ENCODE assay signal across 8 cellular contexts in genomic region chr19:49677901-49678674, GRCh38. TPM values are rescaled to one million over a fixed set of nuclear protein-coding genes. Genes with fewer than 3 reads are reported as not detected.
DNase-seq lines count a peak whose midpoint lies in the region; ATAC-seq, FAIRE-seq and TF ChIP-seq lines count a peak whose summit lies in the region.

No MANE protein-coding gene starts in this region.

- no peaks in the 10 kb centered on the region for H3K9me3 Mint-ChIP-seq in astrocyte (ENCODE audit: unreplicated experiment)

- H3K79me2 ChIP-seq in astrocyte (ENCODE audit: insufficient read depth, low read length) = peaks cover 53% of the 10 kb centered on the region

- H3K27ac Mint-ChIP-seq in astrocyte (ENCODE audit: unreplicated experiment) = peak overlapping the region; percentile 88

- peaks cover 8% of the 10 kb centered on the region for H3K36me3 ChIP-seq in astrocyte (ENCODE audit: insufficient read depth, low read length)
- peaks cover 26% of the 10 kb centered on the region for H3K36me3 ChIP-seq in iPS-15b (ENCODE audit: control insufficient read depth, insufficient read depth, low read length)
- peaks cover 11 to 18% (median 11%) of the 10 kb centered on the region in 3 donors for H3K36me3 ChIP-seq in skeletal muscle tissue (ENCODE audit: control insufficient read depth in 3 of 3, insufficient read depth in 3 of 3, low read length in 3 of 3)

- H3K9me3 ChIP-seq in astrocyte (ENCODE audit: insufficient read depth, low read depth, low read length) (no peaks in the 10 kb centered on the region), iPS-15b (ENCODE audit: control insufficient read depth, insufficient read depth, low read length) (no peaks in the 10 kb centered on the region), skeletal muscle tissue (ENCODE audit: control insufficient read depth in 3 of 3, low read length in 3 of 3) (no peaks in the 10 kb centered on the region)

- no peaks in the 10 kb centered on the region for H3K27me3 Mint-ChIP-seq in astrocyte (ENCODE audit: low read depth, unreplicated experiment)

- H3K27me3 ChIP-seq in astrocyte (ENCODE audit: insufficient read depth, low read length) (no peaks in the 10 kb centered on the region), iPS-15b (ENCODE audit: control insufficient read depth, insufficient read depth, low read length) (no peaks in the 10 kb centered on the region), skeletal muscle tissue (ENCODE audit: control insufficient read depth in 3 of 3, insufficient read depth in 3 of 3, low read length in 3 of 3) (no peaks in the 10 kb centered on the region)

- peak overlapping the region; percentile 93 for H3K4me2 ChIP-seq in astrocyte (ENCODE audit: low read length)

- H3K36me3 Mint-ChIP-seq in astrocyte (ENCODE audit: low read depth, unreplicated experiment) = peaks cover 9% of the 10 kb centered on the region

- peaks cover 50% of the 10 kb centered on the region for H4K20me1 ChIP-seq in astrocyte (ENCODE audit: insufficient read depth, low read length)

- peak; percentile 70 for TF ChIP-seq CTCF in GM10266 (IDR thresholded peaks at IDR 0.05; ENCODE audit: control insufficient read depth, insufficient read depth, low read depth, missing control alignments)
- TF ChIP-seq CTCF in astrocyte (IDR thresholded peaks at IDR 0.05; ENCODE audit: insufficient read depth, low read depth, low read length) = peak; percentile 59

- DNase-seq in GM10266 (ENCODE audit: extremely low spot score) (peak; percentile 84), NCI-H1092 (lab: John Stamatoyannopoulos, UW) (peak; percentile 56), T-helper 9 cell (peak; percentile 78), astrocyte (ENCODE audit: low read depth) (peak; percentile 16)

- peaks cover 6% of the 10 kb centered on the region for H3K4me1 Mint-ChIP-seq in astrocyte (ENCODE audit: low read depth, unreplicated experiment)

- H3K4me1 ChIP-seq in astrocyte (ENCODE audit: insufficient read depth, low read length) (peaks cover 18% of the 10 kb centered on the region), iPS-15b (ENCODE audit: control insufficient read depth, insufficient read depth, low read length) (peaks cover 7% of the 10 kb centered on the region), skeletal muscle tissue (ENCODE audit: control insufficient read depth in 3 of 3, insufficient read depth in 3 of 3, low read length in 3 of 3) (peaks cover 38 to 52% (median 40%) of the 10 kb centered on the region in 3 donors)

- H2AFZ ChIP-seq in astrocyte (ENCODE audit: low read depth, low read length) = no peak overlapping the region

- H3K27ac ChIP-seq in astrocyte (ENCODE audit: low read depth, low read length) = peak overlapping the region; percentile 87
- peak overlapping the region; percentile 98 for H3K27ac ChIP-seq in skeletal muscle tissue (ENCODE audit: low read depth, low read length)

- peak overlapping the region; percentile 88 for H3K4me3 ChIP-seq in astrocyte (ENCODE audit: insufficient read depth, low read depth, low read length)
- peak overlapping the region; percentile 98 for H3K4me3 ChIP-seq in iPS-15b (ENCODE audit: low read depth, low read length)
- H3K4me3 ChIP-seq in skeletal muscle tissue (ENCODE audit: low read length in 3 of 3) = peak overlapping the region; percentile 93 to 99 (median 98)

- H3K9ac ChIP-seq in astrocyte (ENCODE audit: low read length) = peak overlapping the region; percentile 93
- H3K9ac ChIP-seq in iPS-15b (ENCODE audit: low read depth, low read length) = peak overlapping the region; percentile 100
- peak overlapping the region; percentile 60 to 100 (median 99) for H3K9ac ChIP-seq in skeletal muscle tissue (ENCODE audit: low read depth in 1 of 3, low read length in 3 of 3)

- ATAC-seq in GM18868 (IDR thresholded peaks at IDR 0.05; ENCODE audit: unreplicated experiment) (no peak), GM21515 (IDR thresholded peaks at IDR 0.05; ENCODE audit: unreplicated experiment) (no peak)

- peak overlapping the region; percentile 88 for H3K4me3 Mint-ChIP-seq in astrocyte (ENCODE audit: unreplicated experiment)

- no peak for FAIRE-seq in astrocyte (lab: Jason Lieb, UNC)

RNA-seq across cellular contexts. Expression of gene PRMT1, which starts 1.0 kb away (rescaled TPM):
- total RNA-seq in astrocyte (215 and 235 TPM in 2 replicates), skeletal muscle tissue (362 TPM)

RNA-seq across cellular contexts. Expression of gene ADM5, which starts 11.3 kb away (rescaled TPM):
- total RNA-seq in astrocyte = 0.65 and 1.6 TPM in 2 replicates
- 1.0 TPM for total RNA-seq in skeletal muscle tissue

RNA-seq across cellular contexts. Expression of gene BCL2L12, which starts 12.4 kb away (rescaled TPM):
- total RNA-seq in astrocyte (26.6 and 31.5 TPM in 2 replicates), skeletal muscle tissue (4.7 TPM)

RNA-seq across cellular contexts. Expression of gene IRF3, which starts 12.4 kb away (rescaled TPM):
- total RNA-seq in astrocyte (63.0 and 68.1 TPM in 2 replicates), skeletal muscle tissue (31.3 TPM)

RNA-seq across cellular contexts. Expression of gene CPT1C, which starts 12.8 kb away (rescaled TPM):
- total RNA-seq in astrocyte (33.3 and 33.6 TPM in 2 replicates), skeletal muscle tissue (4.7 TPM)

Comparison
In these comparisons a context has a peak if more than half of its experiments do, and no peak if none do; other contexts are left out.
1. DNase-seq: peak in every context shown above with its lines; median percentile 84 in GM10266; 78 in T-helper 9 cell; 56 in NCI-H1092; 16 in astrocyte.